ENCODE assay signal across 25 cellular contexts in genomic region chr12:49689785-49690184, GRCh38. TPM values are rescaled to one million over a fixed set of nuclear protein-coding genes. Genes with fewer than 3 reads are reported as not detected.
DNase-seq lines count a peak whose midpoint lies in the region; ATAC-seq and TF ChIP-seq lines count a peak whose summit lies in the region.
"Had no signal": no experiment of that assay in that cellular context is flagged by ENCODE, and none has a peak within 500 bp of the region (broad histone marks: within the 10 kb centered on the region; RNA-seq: fewer than 3 reads in every experiment).

No MANE protein-coding gene starts in this region.

- CTCF ChIA-PET in activated CD4-positive, alpha-beta T cell treated with anti-CD3 and anti-CD28 coated beads for 36 hours (lab: Charles Lee): interaction anchor here (0.6 to 5.1 kb wide), 8 partner anchors 10 to 1937 kb away, joined by 3 to 38 read pairs (median 4); partner anchors contain the start of gene FMNL3

- H3K27ac ChIP-seq in WERI-Rb-1 (no peak overlapping the region), upper lobe of right lung (no peak overlapping the region)
- H3K27ac ChIP-seq: breast epithelium, lower lobe of right lung, RWPE1 had no signal

- H3K4me3 ChIP-seq in WERI-Rb-1 (ENCODE audit: low read depth, low read length) (no peak overlapping the region), upper lobe of right lung (no peak overlapping the region)
- H3K4me3 ChIP-seq: breast epithelium, lower lobe of right lung had no signal

- H3K36me3 ChIP-seq in WERI-Rb-1: no peaks in the 10 kb centered on the region
- H3K36me3 ChIP-seq in upper lobe of right lung: no peaks in the 10 kb centered on the region
- H3K36me3 ChIP-seq: breast epithelium, lower lobe of right lung had no signal

- intact Hi-C loops in activated CD4-positive, alpha-beta T cell treated with anti-CD3 and anti-CD28 coated beads, Interleukin-2, amount 10 ng/mL, durations not matched to agents 24 days and 14 days (cut with micrococcal nuclease): loop anchor here (2.0 kb wide), 1 partner anchor 15 kb away; no protein-coding TSS in a partner anchor
- intact Hi-C loops in activated CD4-positive, alpha-beta T cell treated with anti-CD3 and anti-CD28 coated beads for 36 hours (cut with DNase I, micrococcal nuclease): no loop called here
- intact Hi-C loops in upper lobe of right lung (cut with DNase I): no loop called here

- H3K9me3 ChIP-seq in WERI-Rb-1 (ENCODE audit: severe bottlenecking) (no peaks in the 10 kb centered on the region), upper lobe of right lung (no peaks in the 10 kb centered on the region)
- H3K9me3 ChIP-seq: breast epithelium, lower lobe of right lung had no signal

- H3K27ac Mint-ChIP-seq in activated CD4-positive, alpha-beta T cell treated with anti-CD3 and anti-CD28 coated beads, Interleukin-2, amount 10 ng/mL, durations not matched to agents 24 days and 14 days: peak overlapping the region; percentile 3
- H3K27ac Mint-ChIP-seq in activated CD4-positive, alpha-beta T cell treated with anti-CD3 and anti-CD28 coated beads for 36 hours: no peak overlapping the region

- TF ChIP-seq CTCF in WERI-Rb-1 (IDR thresholded peaks at IDR 0.05; ENCODE audit: low read depth, low read length): no peak
- no peak for TF ChIP-seq CTCF in upper lobe of right lung (IDR thresholded peaks at IDR 0.05)

- no peak overlapping the region for H3K4me3 Mint-ChIP-seq in activated CD4-positive, alpha-beta T cell treated with anti-CD3 and anti-CD28 coated beads, Interleukin-2, amount 10 ng/mL, durations not matched to agents 24 days and 14 days
- no peak overlapping the region for H3K4me3 Mint-ChIP-seq in activated CD4-positive, alpha-beta T cell treated with anti-CD3 and anti-CD28 coated beads for 36 hours
- H3K4me3 Mint-ChIP-seq: CD4-positive, CD25-positive, alpha-beta regulatory T cell; neural crest cell had no signal

- peaks cover 23% of the 10 kb centered on the region for H3K4me1 ChIP-seq in upper lobe of right lung
- H3K4me1 ChIP-seq: breast epithelium had no signal

- no peak for ATAC-seq in activated CD4-positive, alpha-beta T cell treated with anti-CD3 and anti-CD28 coated beads for 36 hours
- ATAC-seq in upper lobe of right lung (peak; percentile 26), HG03439 (IDR thresholded peaks at IDR 0.05; ENCODE audit: unreplicated experiment) (no peak)
- ATAC-seq: HepG2, right cardiac atrium had no signal

- H3K27me3 ChIP-seq in WERI-Rb-1 (ENCODE audit: insufficient read depth, low read depth, severe bottlenecking): no peaks in the 10 kb centered on the region
- H3K27me3 ChIP-seq in upper lobe of right lung: no peaks in the 10 kb centered on the region
- H3K27me3 ChIP-seq: breast epithelium had no signal

- H3K9me3 Mint-ChIP-seq in activated CD4-positive, alpha-beta T cell treated with anti-CD3 and anti-CD28 coated beads, Interleukin-2, amount 10 ng/mL, durations not matched to agents 24 days and 14 days: no peaks in the 10 kb centered on the region
- no peaks in the 10 kb centered on the region for H3K9me3 Mint-ChIP-seq in activated CD4-positive, alpha-beta T cell treated with anti-CD3 and anti-CD28 coated beads for 36 hours (ENCODE audit: low read depth)
- H3K9me3 Mint-ChIP-seq: CD4-positive, CD25-positive, alpha-beta regulatory T cell; neural crest cell had no signal

- POLR2A ChIA-PET in activated CD4-positive, alpha-beta T cell treated with anti-CD3 and anti-CD28 coated beads for 36 hours (lab: Charles Lee): interaction anchor here (2.0 kb wide), 1 partner anchor 14 kb away, joined by 9 read pairs; no protein-coding TSS in a partner anchor

- H3K27me3 Mint-ChIP-seq in activated CD4-positive, alpha-beta T cell treated with anti-CD3 and anti-CD28 coated beads, Interleukin-2, amount 10 ng/mL, durations not matched to agents 24 days and 14 days: no peaks in the 10 kb centered on the region
- H3K27me3 Mint-ChIP-seq in activated CD4-positive, alpha-beta T cell treated with anti-CD3 and anti-CD28 coated beads for 36 hours: no peaks in the 10 kb centered on the region
- H3K27me3 Mint-ChIP-seq: CD4-positive, CD25-positive, alpha-beta regulatory T cell had no signal

- DNase-seq in activated CD4-positive, alpha-beta T cell treated with anti-CD3 and anti-CD28 coated beads, Interleukin-2, amount 10 ng/mL, durations not matched to agents 24 days and 14 days: no peak
- DNase-seq in activated CD4-positive, alpha-beta T cell treated with anti-CD3 and anti-CD28 coated beads for 36 hours: no peak
- DNase-seq in WERI-Rb-1 (peak; percentile 43), iris pigment epithelial cell (ENCODE audit: low read depth) (peak; percentile 34), upper lobe of right lung (no peak), NCI-H69 (lab: John Stamatoyannopoulos, UW) (no peak), epidermal melanocyte (ENCODE audit: insufficient read length, low spot score) (no peak)
- DNase-seq: activated naive CD4-positive, alpha-beta T cell; activated T-cell treated with anti-CD3 and anti-CD28 coated beads, Interleukin-2, amount 50 U/mL, for 1 hour; amniotic stem cell; CD4-positive, CD25-positive, alpha-beta regulatory T cell; EL; head of caudate nucleus; kidney glomerular epithelial cell; lower lobe of right lung; NCI-H1048; NCI-H187; NCI-H526 treated with DMSO at 0.1 percent for 48 hours; right cardiac atrium; stimulated activated CD4-positive, alpha-beta T cell treated with anti-CD3 and anti-CD28 coated beads, Interleukin-2, amount 100 ng/mL, for 24 hours had no signal

- H3K36me3 Mint-ChIP-seq in activated CD4-positive, alpha-beta T cell treated with anti-CD3 and anti-CD28 coated beads, Interleukin-2, amount 10 ng/mL, durations not matched to agents 24 days and 14 days (ENCODE audit: low read depth): peaks cover 6% of the 10 kb centered on the region
- peaks cover 1% of the 10 kb centered on the region for H3K36me3 Mint-ChIP-seq in activated CD4-positive, alpha-beta T cell treated with anti-CD3 and anti-CD28 coated beads for 36 hours (ENCODE audit: low read depth)

- peaks cover 25% of the 10 kb centered on the region for H3K4me1 Mint-ChIP-seq in activated CD4-positive, alpha-beta T cell treated with anti-CD3 and anti-CD28 coated beads, Interleukin-2, amount 10 ng/mL, durations not matched to agents 24 days and 14 days
- peaks cover 37% of the 10 kb centered on the region for H3K4me1 Mint-ChIP-seq in activated CD4-positive, alpha-beta T cell treated with anti-CD3 and anti-CD28 coated beads for 36 hours

RNA-seq across cellular contexts. Expression of gene FMNL3, which starts 17.4 kb away (rescaled TPM):
- total RNA-seq in activated CD4-positive, alpha-beta T cell treated with anti-CD3 and anti-CD28 coated beads, Interleukin-2, amount 10 ng/mL, durations not matched to agents 24 days and 14 days: 39.1 and 39.8 TPM in 2 replicates
- 10 to 100 TPM; 23.2 to 24.3 TPM for total RNA-seq in activated CD4-positive, alpha-beta T cell treated with anti-CD3 and anti-CD28 coated beads for 36 hours
- total RNA-seq in upper lobe of right lung: 40.3 TPM

RNA-seq across cellular contexts. Expression of gene TMBIM6, which starts 51.6 kb away (rescaled TPM):
- 370 and 372 TPM in 2 replicates for total RNA-seq in activated CD4-positive, alpha-beta T cell treated with anti-CD3 and anti-CD28 coated beads, Interleukin-2, amount 10 ng/mL, durations not matched to agents 24 days and 14 days
- total RNA-seq in activated CD4-positive, alpha-beta T cell treated with anti-CD3 and anti-CD28 coated beads for 36 hours: 100 to 1,000 TPM; 378 to 450 TPM
- 654 TPM for total RNA-seq in upper lobe of right lung

Comparison
In these comparisons a context has a peak if more than half of its experiments do, and no peak if none do; other contexts are left out.
1. DNase-seq: peak in WERI-Rb-1 (single experiment) and iris pigment epithelial cell (single experiment); none in activated CD4-positive, alpha-beta T cell treated with anti-CD3 and anti-CD28 coated beads, Interleukin-2, amount 10 ng/mL, durations not matched to agents 24 days and 14 days (single experiment), activated CD4-positive, alpha-beta T cell treated with anti-CD3 and anti-CD28 coated beads for 36 hours (single experiment), upper lobe of right lung (single experiment), NCI-H69 (single experiment) and epidermal melanocyte (single experiment).